Comparison of ENCODE assay signal across 19 cellular contexts in the genomic region with DNA sequence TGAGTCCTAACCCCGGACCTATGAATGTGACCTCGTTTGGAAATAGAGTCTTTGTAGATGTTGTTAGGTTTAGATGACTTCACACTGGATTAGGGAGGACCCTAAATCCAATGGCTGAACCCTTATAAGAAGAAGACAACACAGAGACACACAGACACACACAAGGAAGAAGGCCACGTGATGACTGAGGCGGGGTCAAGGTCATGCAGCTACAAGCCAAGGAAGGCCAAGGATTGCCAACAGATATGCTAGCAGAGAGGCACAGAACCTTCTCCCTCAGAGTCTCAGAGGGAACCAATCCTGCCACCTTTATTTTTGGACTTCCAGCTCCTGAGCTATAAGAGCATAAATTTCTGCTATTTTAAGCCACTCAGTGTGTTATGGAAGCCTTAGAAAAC. TPM values are rescaled to one million over a fixed set of nuclear protein-coding genes. Genes with fewer than 3 reads are reported as not detected.
A peak's percentile ranks its signal among the peaks of the same experiment; 100 is the strongest.
DNase-seq lines count a peak whose midpoint lies in the region; FAIRE-seq and TF ChIP-seq lines count a peak whose summit lies in the region.
"Had no signal": no experiment of that assay in that cellular context is flagged by ENCODE, and none has a peak within 500 bp of the region (broad histone marks: within the 10 kb centered on the region; RNA-seq: fewer than 3 reads in every experiment).

No MANE protein-coding gene starts in this region.

- H3K4me1 ChIP-seq in CD8-positive, alpha-beta memory T cell (ENCODE audit: insufficient read depth, low read length) = no peaks in the 10 kb centered on the region

- no peak overlapping the region for H3K4me3 Mint-ChIP-seq in T-helper 1 cell treated with Interleukin-12 subunit alpha and Interleukin-12 subunit beta and Interleukin-4 antibody, amounts not matched to agents 30 μg/mL and 1 μg/mL, for 36 hours
- no peak overlapping the region for H3K4me3 Mint-ChIP-seq in CD8-positive, alpha-beta memory T cell
- H3K4me3 Mint-ChIP-seq: CD14-positive monocyte; effector memory CD8-positive, alpha-beta T cell had no signal

- H3K27ac Mint-ChIP-seq in T-helper 1 cell treated with Interleukin-12 subunit alpha and Interleukin-12 subunit beta and Interleukin-4 antibody, amounts not matched to agents 30 μg/mL and 1 μg/mL, for 36 hours = peak overlapping the region; percentile 81
- no peak overlapping the region for H3K27ac Mint-ChIP-seq in CD8-positive, alpha-beta memory T cell
- H3K27ac Mint-ChIP-seq: CD14-positive monocyte; effector memory CD8-positive, alpha-beta T cell had no signal

- no peaks in the 10 kb centered on the region for H3K27me3 Mint-ChIP-seq in T-helper 1 cell treated with Interleukin-12 subunit alpha and Interleukin-12 subunit beta and Interleukin-4 antibody, amounts not matched to agents 30 μg/mL and 1 μg/mL, for 36 hours (ENCODE audit: low read depth)
- peaks cover 0 to 12% of the 10 kb centered on the region in 2 donors for H3K27me3 Mint-ChIP-seq in CD8-positive, alpha-beta memory T cell

- no peak overlapping the region for H3K4me3 ChIP-seq in bronchial epithelial cell (ENCODE audit: low read depth, low read length)
- H3K4me3 ChIP-seq in skin epidermis = no peak overlapping the region
- no peak overlapping the region for H3K4me3 ChIP-seq in CD8-positive, alpha-beta memory T cell (ENCODE audit: low read length)
- H3K4me3 ChIP-seq: upper lobe of left lung had no signal

- no peaks in the 10 kb centered on the region for H3K9me3 Mint-ChIP-seq in T-helper 1 cell treated with Interleukin-12 subunit alpha and Interleukin-12 subunit beta and Interleukin-4 antibody, amounts not matched to agents 30 μg/mL and 1 μg/mL, for 36 hours
- no peaks in the 10 kb centered on the region for H3K9me3 Mint-ChIP-seq in CD8-positive, alpha-beta memory T cell
- H3K9me3 Mint-ChIP-seq: CD14-positive monocyte; effector memory CD8-positive, alpha-beta T cell had no signal

- TF ChIP-seq CTCF in RWPE1 (conservative IDR thresholded peaks at IDR 0.05; ENCODE audit: low read depth) (no peak), bronchial epithelial cell (IDR thresholded peaks at IDR 0.05; ENCODE audit: insufficient read depth, low read length, severe bottlenecking) (no peak)

- DNase-seq in T-helper 1 cell (no peak), RWPE1 (ENCODE audit: low spot score) (no peak), bronchial epithelial cell (ENCODE audit: low read depth) (no peak), NCI-H1436 treated with DMSO at 0.1 percent for 48 hours (lab: John Stamatoyannopoulos, UW) (no peak), ureter (ENCODE audit: low spot score) (no peak)
- DNase-seq in CD8-positive, alpha-beta memory T cell = no peak
- DNase-seq: activated gamma-delta T cell treated with Interleukin-2 at 50 U/mL for 16 hours; DMS79; effector memory CD8-positive, alpha-beta T cell; MV-4-11; NCI-H2081; NCI-H526 treated with DMSO at 0.1 percent for 48 hours; occipital lobe; upper lobe of left lung had no signal

- H3K36me3 Mint-ChIP-seq in T-helper 1 cell treated with Interleukin-12 subunit alpha and Interleukin-12 subunit beta and Interleukin-4 antibody, amounts not matched to agents 30 μg/mL and 1 μg/mL, for 36 hours (ENCODE audit: low read depth) = peaks cover 1% of the 10 kb centered on the region
- no peaks in the 10 kb centered on the region for H3K36me3 Mint-ChIP-seq in CD8-positive, alpha-beta memory T cell
- H3K36me3 Mint-ChIP-seq: CD14-positive monocyte had no signal

- no peaks in the 10 kb centered on the region for H3K36me3 ChIP-seq in bronchial epithelial cell (ENCODE audit: control insufficient read depth, insufficient read depth, low read length)
- H3K36me3 ChIP-seq in CD8-positive, alpha-beta memory T cell (ENCODE audit: insufficient read depth, low read length) = no peaks in the 10 kb centered on the region
- H3K36me3 ChIP-seq: upper lobe of left lung had no signal

- H3K27ac ChIP-seq in RWPE1 = peak overlapping the region; percentile 96
- H3K27ac ChIP-seq in skin epidermis = peak overlapping the region in 12 of 21 experiments; percentile 29 to 81 (median 60)
- H3K27ac ChIP-seq in CD8-positive, alpha-beta memory T cell (ENCODE audit: low read depth, low read length) = no peak overlapping the region

- CTCF ChIA-PET in RWPE1 (lab: Yijun Ruan, JAX) = no interaction called here
- CTCF ChIA-PET in CD8-positive, alpha-beta memory T cell (lab: Charles Lee) = no interaction called here

- no peaks in the 10 kb centered on the region for H3K27me3 ChIP-seq in bronchial epithelial cell (ENCODE audit: control insufficient read depth, insufficient read depth, low read length)
- no peaks in the 10 kb centered on the region for H3K27me3 ChIP-seq in CD8-positive, alpha-beta memory T cell (ENCODE audit: insufficient read depth, low read length, poor library complexity, severe bottlenecking)
- H3K27me3 ChIP-seq: upper lobe of left lung had no signal

- POLR2A ChIA-PET in RWPE1 (lab: Yijun Ruan, JAX; ENCODE audit: low non-redundant PET) = no interaction called here
- POLR2A ChIA-PET in CD8-positive, alpha-beta memory T cell (lab: Charles Lee) = no interaction called here

- no peaks in the 10 kb centered on the region for H3K9me3 ChIP-seq in CD8-positive, alpha-beta memory T cell (ENCODE audit: low read length)
- H3K9me3 ChIP-seq: upper lobe of left lung had no signal

- peak; percentile 28 for FAIRE-seq in bronchial epithelial cell (lab: Jason Lieb, UNC)
- FAIRE-seq: GM18507, TTC549 had no signal

- H3K4me1 Mint-ChIP-seq in T-helper 1 cell treated with Interleukin-12 subunit alpha and Interleukin-12 subunit beta and Interleukin-4 antibody, amounts not matched to agents 30 μg/mL and 1 μg/mL, for 36 hours (ENCODE audit: low read depth) = peaks cover 27% of the 10 kb centered on the region
- peaks cover 0 to 11% (median 11%) of the 10 kb centered on the region in 3 donors for H3K4me1 Mint-ChIP-seq in CD8-positive, alpha-beta memory T cell
- H3K4me1 Mint-ChIP-seq: CD14-positive monocyte had no signal

RNA-seq across cellular contexts. Expression of gene LTBP2, which starts 31.8 kb away (rescaled TPM):
- total RNA-seq in bronchial epithelial cell (4.1 and 6.6 TPM in 2 replicates), ureter (6.8 TPM)
- total RNA-seq in CD8-positive, alpha-beta memory T cell = under 1 TPM; 0.24 to 0.42 TPM
- polyA plus RNA-seq in CD8-positive, alpha-beta memory T cell = 0.83 TPM
